Comparison of ENCODE assay signal across 1 cellular context in the genomic region with DNA sequence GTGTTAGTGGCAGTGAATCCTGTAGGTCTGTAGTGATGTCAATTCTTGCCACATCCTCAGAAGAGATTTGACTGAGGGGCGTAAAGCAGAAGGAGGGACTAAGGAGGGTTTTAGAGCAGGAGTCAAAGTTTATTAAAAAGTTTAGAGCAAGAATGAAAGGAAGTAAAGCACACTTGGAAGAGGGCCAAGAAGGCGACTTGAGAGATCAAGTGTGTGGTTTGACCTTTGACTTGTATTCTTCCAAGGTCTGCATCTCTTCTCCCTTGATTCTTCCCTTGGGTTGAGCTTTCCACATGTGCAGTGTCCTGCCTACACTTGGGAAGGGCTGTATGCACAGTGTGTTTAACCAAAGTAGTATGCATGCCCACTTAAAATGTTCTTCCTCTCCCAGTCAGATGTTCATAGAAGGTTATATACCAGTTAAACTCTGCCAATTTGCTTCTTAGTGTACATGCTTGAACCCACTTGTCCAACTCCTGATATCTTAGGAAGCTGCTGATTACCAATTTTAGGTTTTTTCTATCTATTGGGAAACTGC.
TF ChIP-seq lines count a peak whose summit lies in the region.

No MANE protein-coding gene starts in this region.

TF ChIP-seq in SK-N-SH, 30 proteins besides CTCF, POLR2A, EP300 and RAD21 (continued from another document):
- no peak for TF ChIP-seq RFX5 (IDR thresholded peaks at IDR 0.05; ENCODE audit: low read length)
- no peak for TF ChIP-seq TAF1 (IDR thresholded peaks at IDR 0.05; ENCODE audit: borderline replicate concordance, low read depth, low read length)
- TF ChIP-seq RCOR1 (IDR thresholded peaks at IDR 0.05; ENCODE audit: low read length) = no peak
